1 cellular context compared by ENCODE assay signal in genomic region chr3:188533172-188533571, GRCh38.
TF ChIP-seq lines count a peak whose summit lies in the region.

No MANE protein-coding gene starts in this region.

TF ChIP-seq in SK-N-SH, 30 proteins besides CTCF, POLR2A, EP300 and RAD21:
- no peak for TF ChIP-seq FOXM1 (IDR thresholded peaks at IDR 0.05; ENCODE audit: low read depth)
- TF ChIP-seq TCF12 (IDR thresholded peaks at IDR 0.05), result no peak
- no peak for TF ChIP-seq TEAD4 (IDR thresholded peaks at IDR 0.05; ENCODE audit: borderline replicate concordance, insufficient read depth)
- TF ChIP-seq GATA2 (CRISPR knock-in tag; IDR thresholded peaks at IDR 0.05), result no peak
- no peak for TF ChIP-seq SMC3 (IDR thresholded peaks at IDR 0.05; ENCODE audit: low read depth, low read length)
- no peak for TF ChIP-seq RFX5 (IDR thresholded peaks at IDR 0.05; ENCODE audit: low read length)
- no peak for TF ChIP-seq FOSL2 (IDR thresholded peaks at IDR 0.05; ENCODE audit: borderline replicate concordance, low read depth)
- no peak for TF ChIP-seq MXI1 (IDR thresholded peaks at IDR 0.05; ENCODE audit: low read depth, low read length)
- TF ChIP-seq NRF1 (IDR thresholded peaks at IDR 0.05; ENCODE audit: low read depth, low read length), result no peak
- TF ChIP-seq NFIC (IDR thresholded peaks at IDR 0.05; ENCODE audit: borderline replicate concordance), result no peak
- TF ChIP-seq PBX3 (IDR thresholded peaks at IDR 0.05), result no peak
- no peak for TF ChIP-seq IRF3 (IDR thresholded peaks at IDR 0.05; ENCODE audit: low read depth, low read length)
- no peak for TF ChIP-seq MEF2A (IDR thresholded peaks at IDR 0.05; ENCODE audit: borderline replicate concordance, low read depth)
- no peak for TF ChIP-seq ELF1 (IDR thresholded peaks at IDR 0.05)
- no peak for TF ChIP-seq CHD2 (IDR thresholded peaks at IDR 0.05; ENCODE audit: low read length, partially characterized antibody)
